Comparison of ENCODE assay signal across 21 cellular contexts in the genomic region with DNA sequence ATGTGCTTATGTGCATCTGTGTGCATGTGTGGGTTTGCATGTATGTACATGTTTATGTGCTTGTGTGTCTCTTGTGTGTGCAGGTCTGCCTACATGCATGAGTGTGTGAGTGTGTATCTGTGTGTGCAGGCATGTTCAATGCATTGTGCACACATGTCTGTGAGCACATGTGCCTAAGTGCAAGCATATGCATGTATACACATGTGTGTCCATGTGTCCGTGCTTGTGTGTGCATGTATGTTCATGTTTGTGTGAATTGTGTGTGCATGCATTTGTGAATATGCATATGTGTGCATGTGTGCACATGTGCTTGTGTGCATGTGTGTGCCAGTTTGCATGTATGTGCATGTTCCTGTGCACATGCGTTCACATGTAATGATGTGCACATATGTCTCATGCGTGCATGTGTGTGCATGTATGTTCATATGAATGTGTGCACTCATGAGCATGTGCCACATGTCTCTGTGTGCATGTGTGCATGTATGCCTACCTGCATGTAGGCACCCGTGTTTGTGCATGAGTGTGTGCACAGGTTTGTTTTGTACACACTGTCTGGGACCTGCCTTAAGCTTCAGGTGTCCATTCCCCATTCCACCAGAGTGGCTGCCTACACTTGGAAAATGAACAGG.
"Had no signal": no experiment of that assay in that cellular context is flagged by ENCODE, and none has a peak within 500 bp of the region (broad histone marks: within the 10 kb centered on the region; RNA-seq: fewer than 3 reads in every experiment).

No MANE protein-coding gene starts in this region.

- H3K27ac ChIP-seq: dorsolateral prefrontal cortex, epithelial cell of prostate, gastrocnemius medialis, lower lobe of right lung, neutrophil, parathyroid adenoma, stomach, thyroid gland had no signal

- FAIRE-seq: colon, keratinocyte had no signal

- H3K4me3 ChIP-seq: dorsolateral prefrontal cortex, gastrocnemius medialis, lower lobe of right lung, stomach, thyroid gland had no signal

- H3K27me3 ChIP-seq: neutrophil, thyroid gland had no signal

- H3K36me3 ChIP-seq: gastrocnemius medialis, lower lobe of right lung, neutrophil, stomach, thyroid gland had no signal

- DNase-seq: dorsolateral prefrontal cortex; effector CD4-positive, alpha-beta T cell; foreskin fibroblast; gastrocnemius medialis; head of caudate nucleus; left ventricle myocardium superior; lower lobe of right lung; natural killer cell; stimulated activated CD4-positive, alpha-beta T cell treated with anti-CD3 and anti-CD28 coated beads, Interleukin-2, amount 100 ng/mL, for 24 hours; stimulated activated CD4-positive, alpha-beta T cell treated with anti-CD3 and anti-CD28 coated beads, Interleukin-4, amount 100 ng/mL, for 24 hours; stimulated activated naive CD4-positive, alpha-beta T cell treated with Interleukin-2 at 50 U/mL for 16 hours; stomach; thyroid gland had no signal

- ATAC-seq: esophagus mucosa; gastrocnemius medialis; left ventricle myocardium superior; lower lobe of right lung; natural killer cell; sciatic nerve; stimulated activated effector memory CD8-positive, alpha-beta T cell treated with anti-CD3 and anti-CD28 coated beads, Interleukin-12 subunit alpha, Interleukin-12 subunit beta, amount 100 ng/mL, for 72 hours had no signal

- H2AFZ ChIP-seq: parathyroid adenoma had no signal

- H3K9me3 ChIP-seq: gastrocnemius medialis, lower lobe of right lung, neutrophil, stomach, thyroid gland had no signal

- H3K79me2 ChIP-seq: parathyroid adenoma had no signal

- H3K9ac ChIP-seq: parathyroid adenoma had no signal

- H3K4me1 ChIP-seq: gastrocnemius medialis, lower lobe of right lung, parathyroid adenoma, stomach, thyroid gland had no signal
